ENCODE assay signal across 8 cellular contexts in the genomic region with DNA sequence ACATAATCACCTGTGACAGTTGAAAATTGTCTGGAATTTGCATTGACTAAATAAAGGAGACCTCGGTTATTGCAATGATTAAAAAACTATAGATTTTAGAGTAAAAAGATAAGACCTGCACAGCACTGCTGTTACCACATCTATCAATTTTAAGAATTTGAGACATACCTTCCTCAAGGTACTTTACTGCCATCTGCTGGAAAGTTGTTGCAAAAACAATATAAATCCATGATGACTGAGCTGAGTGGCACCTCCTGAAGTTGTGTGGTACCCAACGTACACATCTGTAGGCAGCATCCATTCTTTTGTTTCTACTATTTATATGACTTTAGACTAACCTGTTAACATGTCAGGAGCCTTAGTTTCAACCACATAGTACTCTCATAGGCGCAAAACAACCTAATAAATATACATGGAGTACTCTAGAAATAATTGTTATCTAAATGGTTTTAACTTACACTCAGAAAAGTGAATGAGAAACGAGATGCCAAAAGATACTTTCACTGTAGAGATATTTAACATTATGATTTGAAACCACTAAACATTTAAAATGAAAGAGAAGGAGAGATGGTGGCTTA.
DNase-seq lines count a peak whose midpoint lies in the region; ATAC-seq and TF ChIP-seq lines count a peak whose summit lies in the region.

No MANE protein-coding gene starts in this region.

- intact Hi-C loops in OCI-LY7 (cut with micrococcal nuclease; ENCODE audit: unreplicated experiment) (loop anchor here (1.0 to 10.0 kb wide), 5 partner anchors 136 to 694 kb away; no protein-coding TSS in a partner anchor), colonic mucosa (cut with DNase I) (no loop called here), lower lobe of right lung (cut with DNase I) (no loop called here)

- BruUV-seq in OCI-LY7 (replicated peaks; lab: Mats Ljungman, UMichigan) = no TSS peak

- H3K9ac ChIP-seq in colonic mucosa (ENCODE audit: low read depth in 2 of 2, low read length in 2 of 2) = no peak overlapping the region

- POLR2A ChIA-PET in OCI-LY7 (lab: Charles Lee) = interaction anchor here (1.7 kb wide), 1 partner anchor 13 kb away, joined by 6 read pairs; no protein-coding TSS in a partner anchor

- H3K4me1 ChIP-seq in OCI-LY7 (ENCODE audit: insufficient read depth, low read length, poor library complexity, severe bottlenecking) (no peaks in the 10 kb centered on the region), colonic mucosa (no peaks in the 10 kb centered on the region), lower lobe of right lung (no peaks in the 10 kb centered on the region)

- H4K20me1 ChIP-seq in OCI-LY7 (ENCODE audit: insufficient read depth, low read length) = no peaks in the 10 kb centered on the region

- H3K9me3 ChIP-seq in OCI-LY7 (ENCODE audit: low read length) (no peaks in the 10 kb centered on the region), colonic mucosa (no peaks in the 10 kb centered on the region), lower lobe of right lung (no peaks in the 10 kb centered on the region)

- CTCF ChIA-PET in OCI-LY7 (lab: Charles Lee; ENCODE audit: unreplicated experiment) = interaction anchor here (1.3 kb wide), 1 partner anchor 9 kb away, joined by 6 read pairs; no protein-coding TSS in a partner anchor

- peaks cover 9% of the 10 kb centered on the region; the same call in 1 of the 2 replicates for H3K36me3 ChIP-seq in OCI-LY7 (ENCODE audit: insufficient read depth, low read length)
- H3K36me3 ChIP-seq in colonic mucosa = peaks cover 5% of the 10 kb centered on the region
- peaks cover 97% of the 10 kb centered on the region for H3K36me3 ChIP-seq in lower lobe of right lung

- H3K27ac ChIP-seq in OCI-LY7 (ENCODE audit: low read depth, low read length, poor library complexity, severe bottlenecking) (no peak overlapping the region), colonic mucosa (no peak overlapping the region), lower lobe of right lung (no peak overlapping the region)

- DNase-seq in DMS114 treated with DMSO at 0.1 percent for 48 hours (lab: John Stamatoyannopoulos, UW; ENCODE audit: unreplicated experiment) = peak; percentile 31
- DNase-seq in LHCN-M2 (ENCODE audit: low read depth) = peak; percentile 59
- DNase-seq in OCI-LY7 (ENCODE audit: low spot score) = peak; percentile 72
- no peak for DNase-seq in colonic mucosa
- no peak for DNase-seq in lower lobe of right lung
- no peak for DNase-seq in effector CD8-positive, alpha-beta T cell (lab: John Stamatoyannopoulos, UW)
- no peak for DNase-seq in mucosa of gallbladder (ENCODE audit: low spot score)

- no peak overlapping the region for H3K4me2 ChIP-seq in OCI-LY7 (ENCODE audit: low read length)

- no peaks in the 10 kb centered on the region for H3K9me2 ChIP-seq in OCI-LY7 (ENCODE audit: insufficient read depth, low read length)

- H3K79me2 ChIP-seq in OCI-LY7 (ENCODE audit: insufficient read depth, low read depth, low read length) = no peaks in the 10 kb centered on the region

- H3K4me3 ChIP-seq in OCI-LY7 (ENCODE audit: low read depth, low read length, poor library complexity, severe bottlenecking) (no peak overlapping the region), colonic mucosa (no peak overlapping the region), lower lobe of right lung (no peak overlapping the region)

- no peak overlapping the region for H2AFZ ChIP-seq in OCI-LY7 (ENCODE audit: low read length)

- ATAC-seq in GM21367 (IDR thresholded peaks at IDR 0.05; ENCODE audit: unreplicated experiment) = peak; percentile 89
- peak; percentile 75 to 77 for ATAC-seq in lower lobe of right lung

- H3K27me3 ChIP-seq in colonic mucosa (no peaks in the 10 kb centered on the region), lower lobe of right lung (ENCODE audit: low read depth) (no peaks in the 10 kb centered on the region)

- TF ChIP-seq CTCF in OCI-LY7 (conservative IDR thresholded peaks at IDR 0.05; ENCODE audit: low read length) (peak; percentile 89), colonic mucosa (IDR thresholded peaks at IDR 0.05) (peak; percentile 56), lower lobe of right lung (IDR thresholded peaks at IDR 0.05) (peak; percentile 59)

Comparison
In these comparisons a context has a peak if more than half of its experiments do, and no peak if none do; other contexts are left out.
1. DNase-seq: peak in DMS114 treated with DMSO at 0.1 percent for 48 hours (single experiment), LHCN-M2 (single experiment) and OCI-LY7 (single experiment); none in colonic mucosa (single experiment), lower lobe of right lung (single experiment), effector CD8-positive, alpha-beta T cell (single experiment) and mucosa of gallbladder (single experiment).
2. Peak in every context shown above with its lines, with median percentiles within 50 percentile points of each other: CTCF ChIP-seq.